In the genomic region with DNA sequence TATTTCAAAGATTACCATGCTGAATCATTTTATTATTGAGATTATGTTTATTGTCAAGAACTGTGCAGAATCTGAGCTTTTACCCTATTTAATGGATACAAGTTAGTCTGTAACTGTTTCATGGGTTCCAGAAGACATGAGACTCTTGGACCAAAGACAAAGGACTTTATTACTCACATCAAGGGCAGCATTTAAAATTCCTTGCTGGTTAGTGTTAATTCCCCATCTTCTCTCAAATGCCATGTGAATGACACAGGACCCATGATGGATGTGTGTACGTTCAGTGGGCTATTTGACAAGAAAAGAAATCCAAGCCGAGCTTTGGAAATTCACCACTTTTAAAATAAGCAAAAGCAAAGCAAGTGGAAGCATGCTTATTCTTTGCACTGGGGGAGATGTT, we compare ENCODE assay signal across 21 cellular contexts.
DNase-seq lines count a peak whose midpoint lies in the region; ATAC-seq and TF ChIP-seq lines count a peak whose summit lies in the region.
"Had no signal": no experiment of that assay in that cellular context is flagged by ENCODE, and none has a peak within 500 bp of the region (broad histone marks: within the 10 kb centered on the region; RNA-seq: fewer than 3 reads in every experiment).

No MANE protein-coding gene starts in this region.

- H3K36me3 ChIP-seq in mesenchymal stem cell (ENCODE audit: control insufficient read depth in 1 of 2, insufficient read depth in 2 of 2, low read depth in 1 of 2, low read length in 2 of 2), result no peaks in the 10 kb centered on the region
- no peaks in the 10 kb centered on the region for H3K36me3 ChIP-seq in OCI-LY7 (ENCODE audit: insufficient read depth, low read length)
- H3K36me3 ChIP-seq: BE2C; BLaER1 treated with 17β-estradiol and CSF1 and Interleukin-3, amounts not matched to agents 10 nM and 100 nM; HAP-1 had no signal

- H3K4ac ChIP-seq in mesenchymal stem cell (ENCODE audit: low read depth in 1 of 2, low read length in 2 of 2), result no peak overlapping the region

- no peak overlapping the region for H3K9ac ChIP-seq in mesenchymal stem cell (ENCODE audit: low read length)
- H3K9ac ChIP-seq: BLaER1 treated with 17β-estradiol and CSF1 and Interleukin-3, amounts not matched to agents 10 nM and 100 nM had no signal

- ATAC-seq in left ventricle myocardium superior (no peak), GM18520 (IDR thresholded peaks at IDR 0.05; ENCODE audit: unreplicated experiment) (no peak)

- in situ Hi-C loops in ACHN (cut with HindIII; ENCODE audit: low pct_ligation_motif_present, low pct_unique_long_range_greater_than_20kb, low sequenced_read_pairs), result no loop called here

- H3K23ac ChIP-seq in mesenchymal stem cell (ENCODE audit: low read length in 2 of 2), result no peak overlapping the region

- H3K27ac ChIP-seq in mesenchymal stem cell (ENCODE audit: low read length, poor library complexity, severe bottlenecking) (peak overlapping the region; percentile 76), OCI-LY7 (ENCODE audit: low read depth, low read length, poor library complexity, severe bottlenecking) (no peak overlapping the region)
- H3K27ac ChIP-seq: 22Rv1; BLaER1 treated with 17β-estradiol and CSF1 and Interleukin-3, amounts not matched to agents 10 nM and 100 nM had no signal

- H3K4me2 ChIP-seq in mesenchymal stem cell (ENCODE audit: low read length, poor library complexity, severe bottlenecking) (no peak overlapping the region), OCI-LY7 (ENCODE audit: low read length) (no peak overlapping the region)
- H3K4me2 ChIP-seq: BLaER1 treated with 17β-estradiol and CSF1 and Interleukin-3, amounts not matched to agents 10 nM and 100 nM had no signal

- H3K9me3 ChIP-seq in mesenchymal stem cell (ENCODE audit: control insufficient read depth, low read length) (no peaks in the 10 kb centered on the region), OCI-LY7 (ENCODE audit: low read length) (no peaks in the 10 kb centered on the region)
- H3K9me3 ChIP-seq: BE2C; BLaER1 treated with 17β-estradiol and CSF1 and Interleukin-3, amounts not matched to agents 10 nM and 100 nM; HAP-1 had no signal

- peak; percentile 79 for DNase-seq in ACHN
- DNase-seq in NCI-H226, result peak; percentile 10
- peak; percentile 69 for DNase-seq in epithelial cell of proximal tubule (ENCODE audit: low read depth)
- no peak for DNase-seq in mesenchymal stem cell
- no peak for DNase-seq in left ventricle myocardium superior
- no peak for DNase-seq in OCI-LY7 (ENCODE audit: low spot score)
- DNase-seq in NCI-H2081 treated with DMSO at 0.1 percent for 48 hours (lab: John Stamatoyannopoulos, UW), result no peak
- DNase-seq: AML-193; BE2C; Calu3; CD4-positive, alpha-beta T cell; CD8-positive, alpha-beta memory T cell; DMS53; DMS79 treated with DMSO at 0.1 percent for 48 hours; GF-D8; GOT3; HFFc6 had no signal

- H3K9me2 ChIP-seq in OCI-LY7 (ENCODE audit: insufficient read depth, low read length), result no peaks in the 10 kb centered on the region

- H4K20me1 ChIP-seq in OCI-LY7 (ENCODE audit: insufficient read depth, low read length), result no peaks in the 10 kb centered on the region; the same call in 1 of the 2 replicates
- H4K20me1 ChIP-seq: BLaER1 treated with 17β-estradiol and CSF1 and Interleukin-3, amounts not matched to agents 10 nM and 100 nM had no signal

- no peak overlapping the region for H3K18ac ChIP-seq in mesenchymal stem cell (ENCODE audit: low read depth in 1 of 2, low read length in 2 of 2)

- 10% methylated on average over 2 of the region's 2 CpGs for WGBS in mesenchymal stem cell

- no peak overlapping the region for H4K91ac ChIP-seq in mesenchymal stem cell (ENCODE audit: low read length)

- CTCF ChIA-PET in OCI-LY7 (lab: Charles Lee; ENCODE audit: unreplicated experiment), result no interaction called here

- no peak overlapping the region for H2AFZ ChIP-seq in mesenchymal stem cell (ENCODE audit: low read depth, low read length)
- H2AFZ ChIP-seq in OCI-LY7 (ENCODE audit: low read length), result no peak overlapping the region

- no peak overlapping the region for H2BK5ac ChIP-seq in mesenchymal stem cell (ENCODE audit: low read depth, low read length, poor library complexity, severe bottlenecking)

- H3K79me2 ChIP-seq in OCI-LY7 (ENCODE audit: insufficient read depth, low read depth, low read length), result no peaks in the 10 kb centered on the region

- no peak overlapping the region for H2BK12ac ChIP-seq in mesenchymal stem cell (ENCODE audit: low read length in 2 of 2)

- no peak overlapping the region for H2BK120ac ChIP-seq in mesenchymal stem cell (ENCODE audit: low read depth, low read length)

- H3K27me3 ChIP-seq in mesenchymal stem cell (ENCODE audit: control insufficient read depth in 1 of 2, insufficient read depth in 1 of 2, low read length in 2 of 2), result no peaks in the 10 kb centered on the region
- H3K27me3 ChIP-seq: BE2C; BLaER1 treated with 17β-estradiol and CSF1 and Interleukin-3, amounts not matched to agents 10 nM and 100 nM had no signal

- intact Hi-C loops in left ventricle myocardium superior (cut with micrococcal nuclease), result no loop called here
- intact Hi-C loops in OCI-LY7 (cut with micrococcal nuclease; ENCODE audit: unreplicated experiment), result no loop called here

- no peak overlapping the region for H2BK15ac ChIP-seq in mesenchymal stem cell (ENCODE audit: low read depth, poor library complexity, severe bottlenecking)

- no peak overlapping the region for H3K4me3 ChIP-seq in epithelial cell of proximal tubule (ENCODE audit: low read depth, low read length)
- no peak overlapping the region for H3K4me3 ChIP-seq in mesenchymal stem cell (ENCODE audit: insufficient read depth in 1 of 2, low read depth in 1 of 2, low read length in 2 of 2)
- no peak overlapping the region for H3K4me3 ChIP-seq in OCI-LY7 (ENCODE audit: low read depth, low read length, poor library complexity, severe bottlenecking)
- H3K4me3 ChIP-seq: BLaER1 treated with 17β-estradiol and CSF1 and Interleukin-3, amounts not matched to agents 10 nM and 100 nM; HAP-1 had no signal

- POLR2A ChIA-PET in OCI-LY7 (lab: Charles Lee), result no interaction called here

- no peak overlapping the region for H2AK5ac ChIP-seq in mesenchymal stem cell (ENCODE audit: low read length, severe bottlenecking)

- no TSS peak for BruUV-seq in OCI-LY7 (replicated peaks; lab: Mats Ljungman, UMichigan)

- no peak overlapping the region for H4K8ac ChIP-seq in mesenchymal stem cell (ENCODE audit: low read length)

- H3K79me1 ChIP-seq in mesenchymal stem cell (replicated peaks; ENCODE audit: low read length, poor library complexity, severe bottlenecking), result no peaks in the 10 kb centered on the region

- H3K4me1 ChIP-seq in mesenchymal stem cell (ENCODE audit: control insufficient read depth, insufficient read depth, low read depth, low read length) (no peaks in the 10 kb centered on the region), OCI-LY7 (ENCODE audit: insufficient read depth, low read length, poor library complexity, severe bottlenecking) (no peaks in the 10 kb centered on the region)
- H3K4me1 ChIP-seq: BE2C; BLaER1 treated with 17β-estradiol and CSF1 and Interleukin-3, amounts not matched to agents 10 nM and 100 nM; HAP-1 had no signal

- TF ChIP-seq CTCF in epithelial cell of proximal tubule (conservative IDR thresholded peaks at IDR 0.05; ENCODE audit: low read depth, low read length) (no peak), OCI-LY7 (conservative IDR thresholded peaks at IDR 0.05; ENCODE audit: low read length) (no peak)

- no peak overlapping the region for H3K14ac ChIP-seq in mesenchymal stem cell (ENCODE audit: low read length in 2 of 2)

Comparison
In these comparisons a context has a peak if more than half of its experiments do, and no peak if none do; other contexts are left out.
1. DNase-seq: peak in ACHN (single experiment), NCI-H226 (single experiment) and epithelial cell of proximal tubule (single experiment); none in mesenchymal stem cell (single experiment), left ventricle myocardium superior (single experiment), OCI-LY7 (single experiment) and NCI-H2081 treated with DMSO at 0.1 percent for 48 hours (single experiment).